Comparison of ENCODE assay signal across 11 cellular contexts in genomic region chr14:89720076-89720687, GRCh38.
A peak's percentile ranks its signal among the peaks of the same experiment; 100 is the strongest.
DNase-seq lines count a peak whose midpoint lies in the region; ATAC-seq and TF ChIP-seq lines count a peak whose summit lies in the region.
"Had no signal": no experiment of that assay in that cellular context is flagged by ENCODE, and none has a peak within 500 bp of the region (broad histone marks: within the 10 kb centered on the region; RNA-seq: fewer than 3 reads in every experiment).

No MANE protein-coding gene starts in this region.

- no peaks in the 10 kb centered on the region for H3K9me3 ChIP-seq in CD4-positive, alpha-beta T cell (ENCODE audit: control insufficient read depth, low read length)
- no peaks in the 10 kb centered on the region for H3K9me3 ChIP-seq in tibial artery

- H3K4me3 ChIP-seq in tibial artery, result no peak overlapping the region

- H3K27ac ChIP-seq in CD4-positive, alpha-beta T cell (ENCODE audit: low read depth, low read length), result peak overlapping the region; percentile 85
- H3K27ac ChIP-seq in tibial artery, result no peak overlapping the region

- POLR2A ChIA-PET in CD4-positive, alpha-beta T cell (lab: Charles Lee), result interaction anchor here (0.6 to 3.9 kb wide), 42 partner anchors 11 to 1107 kb away, joined by 3 to 71 read pairs (median 5); no protein-coding TSS in a partner anchor

- ATAC-seq in CD4-positive, alpha-beta T cell (ENCODE audit: poor library complexity), result peak; percentile 18
- ATAC-seq in HG03354 (IDR thresholded peaks at IDR 0.05; ENCODE audit: poor library complexity, severe bottlenecking, unreplicated experiment), result peak; percentile 4
- peak; percentile 10 for ATAC-seq in activated T-helper 17 cell treated with anti-CD3 and anti-CD28 coated beads, Interleukin-2, amount 50 U/mL, for 72 hours (replicated peaks)
- ATAC-seq in natural killer cell, result peak; percentile 40 to 55 (median 43)

- intact Hi-C loops in CD4-positive, alpha-beta T cell (cut with DNase I, micrococcal nuclease), result loop anchor here (1.0 to 5.0 kb wide), 6 partner anchors 18 to 304 kb away; no protein-coding TSS in a partner anchor
- intact Hi-C loops in natural killer cell (cut with micrococcal nuclease), result loop anchor here (2.0 to 5.0 kb wide), 6 partner anchors 101 to 358 kb away; partner anchors contain the start of genes FOXN3 and TDP1
- intact Hi-C loops in tibial artery (cut with DNase I; ENCODE audit: low total_unique reads), result no loop called here

- no peaks in the 10 kb centered on the region for H3K27me3 Mint-ChIP-seq in CD4-positive, alpha-beta T cell
- H3K27me3 Mint-ChIP-seq in activated T-helper 17 cell treated with anti-CD3 and anti-CD28 coated beads, Interleukin-2, amount 50 U/mL, for 72 hours, result no peaks in the 10 kb centered on the region
- H3K27me3 Mint-ChIP-seq in natural killer cell (ENCODE audit: low read depth in 2 of 2), result no peaks in the 10 kb centered on the region
- peaks cover 4% of the 10 kb centered on the region for H3K27me3 Mint-ChIP-seq in HFFc6 (ENCODE audit: insufficient read depth)
- H3K27me3 Mint-ChIP-seq: type B pancreatic cell had no signal

- H3K36me3 Mint-ChIP-seq in CD4-positive, alpha-beta T cell (ENCODE audit: low read depth), result peaks cover 6% of the 10 kb centered on the region
- no peaks in the 10 kb centered on the region for H3K36me3 Mint-ChIP-seq in activated T-helper 17 cell treated with anti-CD3 and anti-CD28 coated beads, Interleukin-2, amount 50 U/mL, for 72 hours (ENCODE audit: low read depth)
- H3K36me3 Mint-ChIP-seq in natural killer cell (no peaks in the 10 kb centered on the region), HFFc6 (ENCODE audit: low read depth) (no peaks in the 10 kb centered on the region)
- H3K36me3 Mint-ChIP-seq: type B pancreatic cell had no signal

- peak in 1 of 10 experiments; percentile 18 for DNase-seq in CD4-positive, alpha-beta T cell
- DNase-seq in natural killer cell (peak; percentile 27), tibial artery (no peak), germinal center (ENCODE audit: low spot score) (no peak), HFFc6 (no peak), NCI-H1930 (lab: John Stamatoyannopoulos, UW) (no peak)
- DNase-seq: NCI-H187, SHP77 treated with DMSO at 0.1 percent for 48 hours had no signal

- H3K27ac Mint-ChIP-seq in CD4-positive, alpha-beta T cell, result peak overlapping the region; percentile 95
- H3K27ac Mint-ChIP-seq in activated T-helper 17 cell treated with anti-CD3 and anti-CD28 coated beads, Interleukin-2, amount 50 U/mL, for 72 hours, result peak overlapping the region; percentile 94
- H3K27ac Mint-ChIP-seq in natural killer cell (peak overlapping the region; percentile 88 to 92), HFFc6 (no peak overlapping the region)
- H3K27ac Mint-ChIP-seq: type B pancreatic cell had no signal

- no peak for TF ChIP-seq CTCF in CD4-positive, alpha-beta T cell (IDR thresholded peaks at IDR 0.05)
- TF ChIP-seq CTCF in natural killer cell (IDR thresholded peaks at IDR 0.05) (no peak), tibial artery (IDR thresholded peaks at IDR 0.05) (no peak), HFFc6 (IDR thresholded peaks at IDR 0.05) (no peak)

- H3K9me3 Mint-ChIP-seq in CD4-positive, alpha-beta T cell, result peaks cover 3% of the 10 kb centered on the region
- H3K9me3 Mint-ChIP-seq in activated T-helper 17 cell treated with anti-CD3 and anti-CD28 coated beads, Interleukin-2, amount 50 U/mL, for 72 hours, result no peaks in the 10 kb centered on the region
- H3K9me3 Mint-ChIP-seq in natural killer cell (peaks cover 0 to 2% of the 10 kb centered on the region in 2 donors), HFFc6 (no peaks in the 10 kb centered on the region)
- H3K9me3 Mint-ChIP-seq: type B pancreatic cell had no signal

- CTCF ChIA-PET in CD4-positive, alpha-beta T cell (lab: Charles Lee), result interaction anchor here (0.5 to 2.3 kb wide), 19 partner anchors 9 to 306 kb away, joined by 3 to 18 read pairs (median 3); no protein-coding TSS in a partner anchor

- no peaks in the 10 kb centered on the region for H3K27me3 ChIP-seq in CD4-positive, alpha-beta T cell (ENCODE audit: control insufficient read depth, insufficient read depth, low read length)
- H3K27me3 ChIP-seq in tibial artery, result no peaks in the 10 kb centered on the region

- peaks cover 85% of the 10 kb centered on the region for H3K4me1 Mint-ChIP-seq in CD4-positive, alpha-beta T cell (ENCODE audit: low read depth)
- H3K4me1 Mint-ChIP-seq in activated T-helper 17 cell treated with anti-CD3 and anti-CD28 coated beads, Interleukin-2, amount 50 U/mL, for 72 hours, result peaks cover 49% of the 10 kb centered on the region
- H3K4me1 Mint-ChIP-seq in natural killer cell (peaks cover 76 to 85% of the 10 kb centered on the region in 2 donors), HFFc6 (ENCODE audit: low read depth) (peaks cover 14% of the 10 kb centered on the region)

- peak overlapping the region; percentile 65 for H3K4me3 Mint-ChIP-seq in CD4-positive, alpha-beta T cell
- H3K4me3 Mint-ChIP-seq in activated T-helper 17 cell treated with anti-CD3 and anti-CD28 coated beads, Interleukin-2, amount 50 U/mL, for 72 hours, result peak overlapping the region; percentile 79
- H3K4me3 Mint-ChIP-seq in natural killer cell, result peak overlapping the region; percentile 72
- no peak overlapping the region for H3K4me3 Mint-ChIP-seq in HFFc6
- H3K4me3 Mint-ChIP-seq: type B pancreatic cell had no signal

- peaks cover 0 to 16% (median 6%) of the 10 kb centered on the region in 4 donors for H3K4me1 ChIP-seq in tibial artery

- H3K36me3 ChIP-seq in tibial artery, result no peaks in the 10 kb centered on the region
